In genomic region chr7:57443567-57443966, GRCh38 we compare ENCODE assay signal across 41 cellular contexts. TPM values are rescaled to one million over a fixed set of nuclear protein-coding genes. Genes with fewer than 3 reads are reported as not detected.
"Had no signal": no experiment of that assay in that cellular context is flagged by ENCODE, and none has a peak within 500 bp of the region (broad histone marks: within the 10 kb centered on the region; RNA-seq: fewer than 3 reads in every experiment).

No MANE protein-coding gene starts in this region.

- DNase-seq: Karpas-422, Kasumi-1, MG63, MM.1S, MV-4-11, NCI-H1048, NCI-H1092, NCI-H1092 treated with DMSO at 0.1 percent for 48 hours, NCI-H1105, NCI-H1105 treated with DMSO at 0.1 percent for 48 hours, NCI-H1417, NCI-H1417 treated with DMSO at 0.1 percent for 48 hours, NCI-H1436, NCI-H1436 treated with DMSO at 0.1 percent for 48 hours, NCI-H146, NCI-H1694, NCI-H1694 treated with DMSO at 0.1 percent for 48 hours, NCI-H187, NCI-H187 treated with DMSO at 0.1 percent for 48 hours, NCI-H1930, NCI-H2029, NCI-H2029 treated with DMSO at 0.1 percent for 48 hours, NCI-H2081, NCI-H2081 treated with DMSO at 0.1 percent for 48 hours, NCI-H2107, NCI-H2171, NCI-H2171 treated with DMSO at 0.1 percent for 48 hours, NCI-H2227 treated with DMSO at 0.1 percent for 48 hours, NCI-H226, NCI-H345, NCI-H446, NCI-H446 treated with DMSO at 0.1 percent for 48 hours, NCI-H510A, NCI-H510A treated with DMSO at 0.1 percent for 48 hours, NCI-H524, NCI-H524 treated with DMSO at 0.1 percent for 48 hours, NCI-H526 had no signal

- H3K9me3 ChIP-seq: MG63 had no signal

- H3K36me3 ChIP-seq: MG63 had no signal

- H3K4me3 ChIP-seq: MG63 had no signal

- H3K27me3 ChIP-seq: MG63 had no signal

RNA-seq across cellular contexts. Expression of gene ZNF716, which starts 6.4 kb away (rescaled TPM):
- total RNA-seq: LHCN-M2, M059J, MCF 10A, NCI-H460 had no signal
